Comparison of ENCODE assay signal across 7 cellular contexts in genomic region chr7:72604771-72605611, GRCh38.
DNase-seq lines count a peak whose midpoint lies in the region; TF ChIP-seq lines count a peak whose summit lies in the region.
"Not testable (repeated sequence)": the region's sequence is repeated elsewhere in the genome, so short reads cannot be mapped to it uniquely, and the experiment has no call there.

No MANE protein-coding gene starts in this region.

- DNase-seq in A172 (ENCODE audit: low spot score) = peak; percentile 25
- DNase-seq in EL = peak; percentile 39
- peak; percentile 0 for DNase-seq in MV-4-11 (lab: John Stamatoyannopoulos, UW)
- DNase-seq in amniotic epithelial cell (ENCODE audit: low read depth) = peak; percentile 79
- peak; percentile 3 for DNase-seq in fibroblast of gingiva (ENCODE audit: low read depth)
- DNase-seq in cardiac muscle cell (ENCODE audit: low read depth in 1 of 2, low spot score in 1 of 2) = not testable (repeated sequence)
- peak; percentile 13 to 84 for DNase-seq in trophoblast cell

- H3K79me1 ChIP-seq in trophoblast cell (ENCODE audit: low read length) = not testable (repeated sequence)

- peak overlapping the region; percentile 65 for H3K27ac ChIP-seq in cardiac muscle cell
- not testable (repeated sequence) for H3K27ac ChIP-seq in trophoblast cell (ENCODE audit: low read depth, low read length)

- H3K14ac ChIP-seq in trophoblast cell (ENCODE audit: low read length) = not testable (repeated sequence)

- not testable (repeated sequence) for H4K12ac ChIP-seq in trophoblast cell (ENCODE audit: low read depth, low read length)

- H3K36me3 ChIP-seq in cardiac muscle cell; trophoblast cell (ENCODE audit: control insufficient read depth in 1 of 2, insufficient read depth in 2 of 2, low read length in 2 of 2): not testable (repeated sequence)

- H3K18ac ChIP-seq in trophoblast cell (ENCODE audit: low read length) = not testable (repeated sequence)

- not testable (repeated sequence) for H3K79me2 ChIP-seq in trophoblast cell (ENCODE audit: control insufficient read depth, insufficient read depth, low read length, poor library complexity)

- H3K4me1 ChIP-seq in cardiac muscle cell (ENCODE audit: low read depth); trophoblast cell (ENCODE audit: control insufficient read depth in 1 of 2, insufficient read depth in 2 of 2, low read length in 2 of 2): not testable (repeated sequence)

- not testable (repeated sequence) for H3K9ac ChIP-seq in trophoblast cell (ENCODE audit: low read length)

- not testable (repeated sequence) for H3K9me3 ChIP-seq in cardiac muscle cell (ENCODE audit: low read depth); trophoblast cell (ENCODE audit: insufficient read depth, low read depth, low read length)

- WGBS in trophoblast cell (ENCODE audit: extremely low coverage, insufficient coverage, insufficient read length) = no CpG with 5 or more reads among the region's 17 CpGs

- not testable (repeated sequence) for H2AK5ac ChIP-seq in trophoblast cell (ENCODE audit: low read length)

- not testable (repeated sequence) for H3K4me3 ChIP-seq in cardiac muscle cell; trophoblast cell (ENCODE audit: low read depth, low read length)

- not testable (repeated sequence) for H2AFZ ChIP-seq in trophoblast cell (ENCODE audit: insufficient read depth, low read length, poor library complexity)

- not testable (repeated sequence) for H3K4me2 ChIP-seq in trophoblast cell (ENCODE audit: low read length)

- H3K23ac ChIP-seq in trophoblast cell (ENCODE audit: low read length) = not testable (repeated sequence)

- H4K91ac ChIP-seq in trophoblast cell (ENCODE audit: low read depth, low read length) = not testable (repeated sequence)

- not testable (repeated sequence) for H3K4ac ChIP-seq in trophoblast cell (ENCODE audit: low read depth, low read length)

- not testable (repeated sequence) for TF ChIP-seq CTCF in cardiac muscle cell (IDR thresholded peaks at IDR 0.05; ENCODE audit: low read depth, low read length)

- not testable (repeated sequence) for H2BK12ac ChIP-seq in trophoblast cell (ENCODE audit: low read length)

- not testable (repeated sequence) for H4K8ac ChIP-seq in trophoblast cell (ENCODE audit: low read depth, low read length)

- H2BK120ac ChIP-seq in trophoblast cell (ENCODE audit: insufficient read depth, low read length, poor library complexity) = not testable (repeated sequence)

- H2BK5ac ChIP-seq in trophoblast cell (ENCODE audit: low read depth, low read length, poor library complexity) = not testable (repeated sequence)

- not testable (repeated sequence) for H3K27me3 ChIP-seq in cardiac muscle cell; trophoblast cell (ENCODE audit: insufficient read depth, low read length)
